Comparison of ENCODE assay signal across 30 cellular contexts in the genomic region with DNA sequence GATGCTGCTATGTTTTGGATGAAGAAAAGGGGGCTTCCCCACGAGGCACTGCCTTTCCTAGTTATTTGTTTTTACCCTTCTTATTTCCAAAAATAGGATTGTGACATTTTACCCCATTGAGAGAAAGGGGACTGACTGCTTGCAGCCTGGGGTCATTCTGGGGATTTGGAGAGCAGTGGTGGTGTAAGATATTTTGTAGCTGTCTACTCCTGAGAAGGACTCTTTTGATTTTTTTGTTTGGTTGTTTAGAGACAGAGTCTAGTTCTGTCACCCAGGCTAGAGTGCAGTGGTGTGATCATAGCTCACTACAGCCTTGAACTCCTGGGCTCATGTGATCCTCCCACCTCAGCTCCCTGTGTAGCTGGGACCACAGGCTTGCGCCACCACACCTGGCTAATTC.
"Had no signal": no experiment of that assay in that cellular context is flagged by ENCODE, and none has a peak within 500 bp of the region (broad histone marks: within the 10 kb centered on the region; RNA-seq: fewer than 3 reads in every experiment).

No MANE protein-coding gene starts in this region.

- H3K36me3 ChIP-seq: colonic mucosa had no signal

- H3K4me3 ChIP-seq: ascending aorta, breast epithelium, cardiac muscle cell, colonic mucosa, esophagus squamous epithelium had no signal

- H3K4me1 ChIP-seq: ascending aorta, breast epithelium, colonic mucosa, esophagus squamous epithelium had no signal

- H3K27me3 ChIP-seq: ascending aorta, breast epithelium, cardiac muscle cell, colonic mucosa, esophagus squamous epithelium had no signal

- ATAC-seq: activated CD8-positive, alpha-beta T cell treated with anti-CD3 and anti-CD28 coated beads for 36 hours; activated naive CD4-positive, alpha-beta T cell treated with anti-CD3 and anti-CD28 coated beads, Interleukin-2, amount 50 U/mL, for 72 hours; activated T-cell treated with anti-CD3 and anti-CD28 coated beads, Interleukin-2, amount 50 U/mL, for 4 hours; activated T-helper 17 cell treated with anti-CD3 and anti-CD28 coated beads, Interleukin-2, amount 50 U/mL, for 72 hours; WTC11 had no signal

- FAIRE-seq: endometrium, endothelial cell of umbilical vein, TTC549 had no signal

- DNase-seq: activated CD4-positive, alpha-beta T cell treated with anti-CD3 and anti-CD28 coated beads for 1 hour; activated CD4-positive, alpha-beta T cell treated with anti-CD3 and anti-CD28 coated beads for 4 hours; activated CD4-positive, alpha-beta T cell treated with anti-CD3 and anti-CD28 coated beads, Interleukin-2, amount 10 ng/mL, durations not matched to agents 7 days and 5 days; activated CD4-positive, alpha-beta T cell treated with anti-CD3 and anti-CD28 coated beads, Interleukin-2, amount 50 U/mL, for 48 hours; activated CD8-positive, alpha-beta memory T cell treated with anti-CD3 and anti-CD28 coated beads for 24 hours; activated CD8-positive, alpha-beta T cell treated with anti-CD3 and anti-CD28 coated beads for 36 hours; activated effector memory CD4-positive, alpha-beta T cell treated with Interleukin-2 at 50 U/mL for 16 hours; activated gamma-delta T cell treated with Interleukin-2 at 50 U/mL for 16 hours; activated naive CD4-positive, alpha-beta T cell treated with Interleukin-2 at 50 U/mL for 16 hours; activated naive CD8-positive, alpha-beta T cell treated with anti-CD3 and anti-CD28 coated beads, Interleukin-2, amount 10 ng/mL, durations not matched to agents 7 days and 5 days; activated T-cell treated with anti-CD3 and anti-CD28 coated beads, Interleukin-2, amount 50 U/mL, for 4 hours; central memory CD4-positive, alpha-beta T cell; cerebellar nuclear complex; colonic mucosa; effector CD8-positive, alpha-beta T cell; esophagus squamous epithelium; foreskin melanocyte; head of caudate nucleus; T-helper 2 cell had no signal

- H3K27ac ChIP-seq: ascending aorta, breast epithelium, cardiac muscle cell, colonic mucosa, epithelial cell of prostate, esophagus squamous epithelium, VCaP had no signal

- H3K9me3 ChIP-seq: ascending aorta, breast epithelium, colonic mucosa, esophagus squamous epithelium had no signal
